Comparison of ENCODE assay signal across 32 cellular contexts in the genomic region with DNA sequence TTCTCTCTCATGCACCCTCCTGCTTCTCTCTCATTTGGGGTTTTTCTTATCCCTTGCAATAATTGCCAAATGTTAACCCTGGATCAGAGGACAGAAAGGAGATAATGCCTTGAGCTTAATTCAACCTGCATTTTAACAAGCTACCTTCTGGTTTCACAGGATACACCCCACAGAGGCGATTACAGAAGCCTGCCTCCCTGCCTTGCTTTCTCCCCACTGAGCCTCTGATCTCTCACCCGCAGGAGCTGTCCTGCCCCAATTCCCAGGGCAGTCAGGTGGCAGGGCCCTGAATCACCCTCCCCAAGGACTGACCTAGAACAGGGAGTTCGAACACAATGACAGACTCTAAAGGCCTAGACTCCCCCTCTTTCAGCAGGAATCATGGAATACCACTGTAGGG.
"Had no signal": no experiment of that assay in that cellular context is flagged by ENCODE, and none has a peak within 500 bp of the region (broad histone marks: within the 10 kb centered on the region; RNA-seq: fewer than 3 reads in every experiment).

No MANE protein-coding gene starts in this region.

- H3K27ac ChIP-seq: dorsolateral prefrontal cortex, epithelial cell of prostate, gastrocnemius medialis, heart left ventricle, prostate gland, right atrium auricular region, suprapubic skin, vagina had no signal

- H3K4me1 ChIP-seq: gastrocnemius medialis, heart left ventricle, prostate gland, right atrium auricular region, suprapubic skin, vagina had no signal

- H3K4me3 Mint-ChIP-seq: immature natural killer cell; memory B cell; mesothelial cell of epicardium; natural killer cell treated with Interleukin-12 subunit alpha and Interleukin-12 subunit beta and Interleukin-15 and Interleukin-18, amount 100 ng/mL, for 72 hours; neural crest cell; stimulated activated naive CD8-positive, alpha-beta T cell treated with anti-CD3 and anti-CD28 coated beads, Interleukin-15, amount 100 ng/mL, for 72 hours had no signal

- ATAC-seq: esophagus mucosa; gastrocnemius medialis; heart left ventricle; mucosa of descending colon; natural killer cell treated with Interleukin-12 subunit alpha and Interleukin-12 subunit beta and Interleukin-15 and Interleukin-18, amount 100 ng/mL, for 72 hours; sciatic nerve; stimulated activated naive CD8-positive, alpha-beta T cell treated with anti-CD3 and anti-CD28 coated beads, Interleukin-15, amount 100 ng/mL, for 72 hours had no signal

- H3K4me1 Mint-ChIP-seq: immature natural killer cell; memory B cell; mesothelial cell of epicardium; naive B cell; neural crest cell; stimulated activated naive CD8-positive, alpha-beta T cell treated with anti-CD3 and anti-CD28 coated beads, Interleukin-15, amount 100 ng/mL, for 72 hours had no signal

- H3K9me3 ChIP-seq: gastrocnemius medialis, prostate gland, suprapubic skin, vagina had no signal

- H3K27me3 ChIP-seq: dorsolateral prefrontal cortex, gastrocnemius medialis, heart left ventricle, right atrium auricular region, suprapubic skin, vagina had no signal

- H3K27ac Mint-ChIP-seq: immature natural killer cell; memory B cell; mesothelial cell of epicardium; natural killer cell treated with Interleukin-12 subunit alpha and Interleukin-12 subunit beta and Interleukin-15 and Interleukin-18, amount 100 ng/mL, for 72 hours; stimulated activated naive CD8-positive, alpha-beta T cell treated with anti-CD3 and anti-CD28 coated beads, Interleukin-15, amount 100 ng/mL, for 72 hours had no signal

- H3K4me2 ChIP-seq: smooth muscle cell had no signal

- H3K4me3 ChIP-seq: dorsolateral prefrontal cortex, gastrocnemius medialis, heart left ventricle, lung, mucosa of descending colon, prostate gland, right atrium auricular region, smooth muscle cell, suprapubic skin, vagina had no signal

- H3K27me3 Mint-ChIP-seq: memory B cell; naive B cell; natural killer cell treated with Interleukin-12 subunit alpha and Interleukin-12 subunit beta and Interleukin-15 and Interleukin-18, amount 100 ng/mL, for 72 hours; stimulated activated naive CD8-positive, alpha-beta T cell treated with anti-CD3 and anti-CD28 coated beads, Interleukin-15, amount 100 ng/mL, for 72 hours had no signal

- H3K36me3 ChIP-seq: gastrocnemius medialis, heart left ventricle, prostate gland, right atrium auricular region, suprapubic skin, vagina had no signal

- DNase-seq: dorsolateral prefrontal cortex; effector CD4-positive, alpha-beta T cell; foreskin fibroblast; gastrocnemius medialis; heart left ventricle; hippocampal formation; immature natural killer cell; islet precursor cell; kidney glomerular epithelial cell; mucosa of descending colon; naive B cell; nucleus accumbens; stimulated activated CD4-positive, alpha-beta T cell treated with anti-CD3 and anti-CD28 coated beads, Interleukin-12 subunit alpha, Interleukin-12 subunit beta, amount 100 ng/mL, for 4 hours; stimulated activated CD4-positive, alpha-beta T cell treated with anti-CD3 and anti-CD28 coated beads, Interleukin-1b, Interleukin-23, amount 100 ng/mL, for 48 hours; stimulated activated CD4-positive, alpha-beta T cell treated with anti-CD3 and anti-CD28 coated beads, Interleukin-4, amount 100 ng/mL, for 1 hour; stimulated activated CD8-positive, alpha-beta memory T cell treated with anti-CD3 and anti-CD28 coated beads, Interleukin-4, amount 100 ng/mL, for 48 hours; stimulated activated naive CD4-positive, alpha-beta T cell; stimulated activated naive CD8-positive, alpha-beta T cell treated with anti-CD3 and anti-CD28 coated beads, Interleukin-15, amount 100 ng/mL, for 72 hours; trophoblast cell had no signal

- H3K36me3 Mint-ChIP-seq: memory B cell; naive B cell; natural killer cell treated with Interleukin-12 subunit alpha and Interleukin-12 subunit beta and Interleukin-15 and Interleukin-18, amount 100 ng/mL, for 72 hours had no signal
